Comparison of ENCODE assay signal across 27 cellular contexts in genomic region chr4:184320630-184321029, GRCh38.
DNase-seq lines count a peak whose midpoint lies in the region; ATAC-seq, FAIRE-seq and TF ChIP-seq lines count a peak whose summit lies in the region.
"Had no signal": no experiment of that assay in that cellular context is flagged by ENCODE, and none has a peak within 500 bp of the region (broad histone marks: within the 10 kb centered on the region; RNA-seq: fewer than 3 reads in every experiment).

No MANE protein-coding gene starts in this region.

- no TSS peak for BruUV-seq in HepG2 (replicated peaks; lab: Mats Ljungman, UMichigan)

- H2AFZ ChIP-seq in HepG2 (ENCODE audit: low read length), result no peak overlapping the region

- H3K9me3 Mint-ChIP-seq in activated naive CD4-positive, alpha-beta T cell treated with anti-CD3 and anti-CD28 coated beads, Interleukin-2, amount 50 U/mL, for 72 hours, result peaks cover 0 to 5% of the 10 kb centered on the region in 2 donors
- H3K9me3 Mint-ChIP-seq: activated CD4-positive, alpha-beta memory T cell treated with anti-CD3 and anti-CD28 coated beads for 36 hours had no signal

- H3K27me3 ChIP-seq in HepG2 (ENCODE audit: control insufficient read depth in 1 of 2, insufficient read depth in 2 of 2, low read length in 2 of 2) (peaks cover 2 to 21% of the 10 kb centered on the region in 2 experiments; a peak in 3 of 5 replicates), transverse colon (no peaks in the 10 kb centered on the region)
- H3K27me3 ChIP-seq: dorsolateral prefrontal cortex, heart left ventricle, testis, uterus had no signal

- TF ChIP-seq CTCF in HepG2 (CRISPR knock-in tag; IDR thresholded peaks at IDR 0.05), result no peak
- no peak for TF ChIP-seq CTCF in transverse colon (IDR thresholded peaks at IDR 0.05)

- POLR2A ChIA-PET in HepG2 (lab: Yijun Ruan, JAX), result no interaction called here

- H3K4me1 ChIP-seq in HepG2 (ENCODE audit: insufficient read depth, low read length), result peaks cover 28% of the 10 kb centered on the region
- H3K4me1 ChIP-seq in transverse colon, result no peaks in the 10 kb centered on the region
- H3K4me1 ChIP-seq: testis, uterus had no signal

- H3K36me3 Mint-ChIP-seq in activated naive CD4-positive, alpha-beta T cell treated with anti-CD3 and anti-CD28 coated beads, Interleukin-2, amount 50 U/mL, for 72 hours, result peaks cover 0 to 8% of the 10 kb centered on the region in 2 donors
- H3K36me3 Mint-ChIP-seq: activated CD4-positive, alpha-beta memory T cell treated with anti-CD3 and anti-CD28 coated beads for 36 hours had no signal

- intact Hi-C loops in HepG2 (cut with micrococcal nuclease; ENCODE audit: unreplicated experiment) (no loop called here), transverse colon (cut with DNase I; ENCODE audit: low total_unique reads) (no loop called here)

- FAIRE-seq in HepG2 (lab: Jason Lieb, UNC), result no peak
- FAIRE-seq: astrocyte had no signal

- H3K4me3 ChIP-seq in HepG2 (replicated peaks in 1 of 3; ENCODE audit: insufficient read depth in 1 of 3, low read depth in 2 of 3, low read length in 3 of 3), result no peak overlapping the region
- H3K4me3 ChIP-seq in transverse colon, result no peak overlapping the region
- H3K4me3 ChIP-seq: dorsolateral prefrontal cortex, heart left ventricle, smooth muscle cell, testis, uterus had no signal

- WGBS in HepG2 (ENCODE audit: low lambda C conversion rate), result 24% methylated on average over 8 of the region's 8 CpGs
- WGBS in transverse colon (ENCODE audit: low coverage in 1 of 2), 2 donors, result 70 to 76% methylated on average over 8 of the region's 8 CpGs

- H3K9ac ChIP-seq in HepG2 (ENCODE audit: insufficient read depth, low read depth, low read length), result no peak overlapping the region

- no peak for TF ChIP-seq POLR2A in HepG2 (IDR thresholded peaks at IDR 0.05; ENCODE audit: insufficient read depth in 1 of 2, low read depth in 2 of 2, low read length in 2 of 2)
- TF ChIP-seq POLR2A in transverse colon (IDR thresholded peaks at IDR 0.05), result no peak

- H3K27ac ChIP-seq in HepG2 (ENCODE audit: extremely low read length, insufficient read depth, low read length), result no peak overlapping the region
- H3K27ac ChIP-seq in transverse colon, result peak overlapping the region in 1 of 4 donors; percentile 66
- H3K27ac ChIP-seq: dorsolateral prefrontal cortex, testis, uterus had no signal

- H3K9me3 ChIP-seq in HepG2 (ENCODE audit: low read length), result no peaks in the 10 kb centered on the region
- no peaks in the 10 kb centered on the region for H3K9me3 ChIP-seq in transverse colon
- H3K9me3 ChIP-seq: heart left ventricle, testis, uterus had no signal

- TF ChIP-seq EP300 in HepG2 (IDR thresholded peaks at IDR 0.05; ENCODE audit: low read depth in 2 of 2, low read length in 2 of 2) (no peak), HepG2 (CRISPR knock-in tag; IDR thresholded peaks at IDR 0.05; ENCODE audit: borderline replicate concordance) (no peak), transverse colon (IDR thresholded peaks at IDR 0.05; ENCODE audit: low read depth) (peak; percentile 92)

- in situ Hi-C loops in HepG2 (cut with HindIII; ENCODE audit: extremely low pct_ligation_motif_present, low pct_unique_long_range_greater_than_20kb) (no loop called here), transverse colon (cut with MboI; ENCODE audit: low pct_ligation_motif_present in 1 of 4, low pct_unique_long_range_greater_than_20kb in 1 of 4, low sequenced_read_pairs in 3 of 4) (no loop called here)

- no peaks in the 10 kb centered on the region for H3K36me3 ChIP-seq in HepG2 (replicated peaks in 1 of 2; ENCODE audit: control insufficient read depth in 1 of 2, insufficient read depth in 2 of 2, low read length in 2 of 2)
- H3K36me3 ChIP-seq in transverse colon, result no peaks in the 10 kb centered on the region
- H3K36me3 ChIP-seq: heart left ventricle, uterus had no signal

- 0 out of 2 replicates have a peak overlapping the region, but pooled peaks have one; percentile 11 for H3K4me2 ChIP-seq in HepG2 (ENCODE audit: low read depth, low read length)
- H3K4me2 ChIP-seq: smooth muscle cell had no signal

- no peak for TF ChIP-seq RAD21 in HepG2 (CRISPR knock-in tag; IDR thresholded peaks at IDR 0.05)

- H3K27ac Mint-ChIP-seq in activated naive CD4-positive, alpha-beta T cell treated with anti-CD3 and anti-CD28 coated beads, Interleukin-2, amount 50 U/mL, for 72 hours, result peak overlapping the region; percentile 14 to 88
- H3K27ac Mint-ChIP-seq: H9, WTC11 had no signal

- no peaks in the 10 kb centered on the region for H4K20me1 ChIP-seq in HepG2 (ENCODE audit: insufficient read depth, low read length)

- H3K79me2 ChIP-seq in HepG2 (ENCODE audit: insufficient read depth, low read length), result no peaks in the 10 kb centered on the region

- DNase-seq in activated naive CD4-positive, alpha-beta T cell treated with anti-CD3 and anti-CD28 coated beads, Interleukin-2, amount 50 U/mL, for 72 hours (ENCODE audit: low spot score in 2 of 2), result no peak
- no peak for DNase-seq in activated naive CD4-positive, alpha-beta T cell treated with Interleukin-2 at 50 U/mL for 16 hours
- DNase-seq in amniotic epithelial cell (ENCODE audit: low read depth) (peak; percentile 84), HepG2 (ENCODE audit: low spot score) (no peak), transverse colon (no peak), DMS79 treated with DMSO at 0.1 percent for 48 hours (lab: John Stamatoyannopoulos, UW) (no peak), cortex of kidney (lab: John Stamatoyannopoulos, UW) (no peak)
- DNase-seq in stimulated activated CD4-positive, alpha-beta T cell treated with anti-CD3 and anti-CD28 coated beads, Interleukin-2, amount 100 ng/mL, for 48 hours, result no peak
- DNase-seq: activated CD4-positive, alpha-beta memory T cell treated with anti-CD3 and anti-CD28 coated beads for 36 hours; activated T-cell treated with anti-CD3 and anti-CD28 coated beads for 4 hours; central memory CD4-positive, alpha-beta T cell; dorsolateral prefrontal cortex; GF-D8; H9; heart left ventricle; mammary epithelial cell; NCI-H1048; NCI-H2029; NCI-H2227 treated with DMSO at 0.1 percent for 48 hours; NCI-H774; OCI-M1; stimulated activated CD4-positive, alpha-beta T cell treated with anti-CD3 and anti-CD28 coated beads, Interleukin-2, amount 100 ng/mL, for 24 hours; testis; uterus had no signal

- no peak for ATAC-seq in activated naive CD4-positive, alpha-beta T cell treated with anti-CD3 and anti-CD28 coated beads, Interleukin-2, amount 50 U/mL, for 72 hours
- no peak for ATAC-seq in HepG2
- ATAC-seq: heart left ventricle, WTC11 had no signal

- CTCF ChIA-PET in HepG2 (lab: Yijun Ruan, JAX; ENCODE audit: low intra/inter-chr PET ratio, low total read pairs), result no interaction called here

TF ChIP-seq in HepG2, 621 proteins besides CTCF, POLR2A, EP300 and RAD21:
- TF ChIP-seq CERS6 (CRISPR knock-in tag; IDR thresholded peaks at IDR 0.05) (no peak), TAF1 (CRISPR knock-in tag; IDR thresholded peaks at IDR 0.05) (no peak), ZNF33B (CRISPR knock-in tag; IDR thresholded peaks at IDR 0.05) (no peak), ZBTB2 (CRISPR knock-in tag; IDR thresholded peaks at IDR 0.05; ENCODE audit: low read depth) (no peak), TARDBP (CRISPR knock-in tag; IDR thresholded peaks at IDR 0.05) (no peak), RELA (CRISPR knock-in tag; IDR thresholded peaks at IDR 0.05) (no peak), PHF8 (CRISPR knock-in tag; IDR thresholded peaks at IDR 0.05) (no peak), KDM5B (CRISPR knock-in tag; IDR thresholded peaks at IDR 0.05; ENCODE audit: borderline replicate concordance) (no peak), DMTF1 (CRISPR knock-in tag; IDR thresholded peaks at IDR 0.05) (no peak), ELF1 (CRISPR knock-in tag; IDR thresholded peaks at IDR 0.05) (no peak)
TF ChIP-seq in HepG2: peak in this region for 0.
